Comparison of ENCODE assay signal across 16 cellular contexts in genomic region chr14:99264691-99265090, GRCh38. TPM values are rescaled to one million over a fixed set of nuclear protein-coding genes. Genes with fewer than 3 reads are reported as not detected.
DNase-seq lines count a peak whose midpoint lies in the region; ATAC-seq and TF ChIP-seq lines count a peak whose summit lies in the region.
"Had no signal": no experiment of that assay in that cellular context is flagged by ENCODE, and none has a peak within 500 bp of the region (broad histone marks: within the 10 kb centered on the region; RNA-seq: fewer than 3 reads in every experiment).

No MANE protein-coding gene starts in this region.

- H3K27me3 ChIP-seq in CD4-positive, alpha-beta memory T cell (ENCODE audit: insufficient read depth, low read length), result no peaks in the 10 kb centered on the region
- peaks cover 0 to 3% of the 10 kb centered on the region in 2 donors for H3K27me3 ChIP-seq in Peyer's patch
- H3K27me3 ChIP-seq in Caco-2 (replicated peaks; ENCODE audit: control insufficient read depth, insufficient read depth, low read length), result peaks cover 1% of the 10 kb centered on the region

- ATAC-seq in activated naive CD8-positive, alpha-beta T cell treated with anti-CD3 and anti-CD28 coated beads, Interleukin-2, amount 50 U/mL, for 24 hours, result no peak
- no peak for ATAC-seq in natural killer cell treated with Interleukin-12 subunit alpha and Interleukin-12 subunit beta and Interleukin-15 and Interleukin-18, amount 100 ng/mL, for 72 hours
- ATAC-seq in left cardiac atrium, result no peak
- ATAC-seq: lower lobe of right lung, right lobe of liver had no signal

- no peak for TF ChIP-seq CTCF in Peyer's patch (IDR thresholded peaks at IDR 0.05)
- TF ChIP-seq CTCF in Caco-2 (IDR thresholded peaks at IDR 0.05; ENCODE audit: insufficient read depth in 1 of 2, low read depth in 1 of 2, low read length in 1 of 2, severe bottlenecking in 1 of 2, unreplicated experiment in 1 of 2), result no peak

- intact Hi-C loops in CD4-positive, alpha-beta memory T cell (cut with micrococcal nuclease), result loop anchor here (5.0 kb wide), 1 partner anchor 332 kb away; no protein-coding TSS in a partner anchor
- intact Hi-C loops in left cardiac atrium (cut with DNase I) (no loop called here), Caco-2 (cut with micrococcal nuclease; ENCODE audit: unreplicated experiment) (loop anchor here (5.0 kb wide), 1 partner anchor 62 kb away; no protein-coding TSS in a partner anchor)

- H3K36me3 ChIP-seq in CD4-positive, alpha-beta memory T cell (ENCODE audit: insufficient read depth, low read length), result peaks cover 6% of the 10 kb centered on the region
- no peaks in the 10 kb centered on the region for H3K36me3 ChIP-seq in Peyer's patch
- H3K36me3 ChIP-seq in Caco-2 (ENCODE audit: control insufficient read depth, insufficient read depth, low read length), result no peaks in the 10 kb centered on the region
- H3K36me3 ChIP-seq: brain microvascular endothelial cell, lower lobe of right lung, right lobe of liver had no signal

- H3K4me1 ChIP-seq in CD4-positive, alpha-beta memory T cell (ENCODE audit: insufficient read depth, low read length), result peaks cover 72% of the 10 kb centered on the region
- no peaks in the 10 kb centered on the region for H3K4me1 ChIP-seq in Peyer's patch
- H3K4me1 ChIP-seq in Caco-2, result no peaks in the 10 kb centered on the region
- H3K4me1 ChIP-seq: right lobe of liver had no signal

- no TSS peak for BruUV-seq in Caco-2 (replicated peaks; lab: Mats Ljungman, UMichigan)

- H3K9me3 Mint-ChIP-seq in CD4-positive, alpha-beta memory T cell, result peaks cover 0 to 9% (median 0%) of the 10 kb centered on the region in 8 donors
- H3K9me3 Mint-ChIP-seq in activated naive CD8-positive, alpha-beta T cell treated with anti-CD3 and anti-CD28 coated beads, Interleukin-2, amount 50 U/mL, for 24 hours, result no peaks in the 10 kb centered on the region
- no peaks in the 10 kb centered on the region for H3K9me3 Mint-ChIP-seq in natural killer cell treated with Interleukin-12 subunit alpha and Interleukin-12 subunit beta and Interleukin-15 and Interleukin-18, amount 100 ng/mL, for 72 hours
- H3K9me3 Mint-ChIP-seq in Caco-2 (ENCODE audit: unreplicated experiment), result no peaks in the 10 kb centered on the region

- peak in 3 of 5 donors; percentile 17 to 45 (median 29) for DNase-seq in CD4-positive, alpha-beta memory T cell
- DNase-seq in Peyer's patch (peak in 1 of 3 donors; percentile 43), left cardiac atrium (no peak), Caco-2 (no peak), dedifferentiated amniotic fluid mesenchymal stem cell (ENCODE audit: extremely low spot score) (no peak)
- DNase-seq in activated naive CD8-positive, alpha-beta T cell treated with anti-CD3 and anti-CD28 coated beads, Interleukin-2, amount 50 U/mL, for 24 hours, result peak; percentile 11
- no peak for DNase-seq in natural killer cell treated with Interleukin-12 subunit alpha and Interleukin-12 subunit beta and Interleukin-15 and Interleukin-18, amount 100 ng/mL, for 72 hours (ENCODE audit: low spot score)
- DNase-seq: brain microvascular endothelial cell; C1 segment of cervical spinal cord; EL; foreskin melanocyte; lower lobe of right lung; NCI-H187 treated with DMSO at 0.1 percent for 48 hours; NCI-H524 treated with DMSO at 0.1 percent for 48 hours; right lobe of liver; stimulated activated naive CD4-positive, alpha-beta T cell had no signal

- no peaks in the 10 kb centered on the region for H3K9me3 ChIP-seq in CD4-positive, alpha-beta memory T cell (ENCODE audit: control insufficient read depth in 1 of 2, low read length in 2 of 2)
- H3K9me3 ChIP-seq in Peyer's patch (no peaks in the 10 kb centered on the region), Caco-2 (no peaks in the 10 kb centered on the region)
- H3K9me3 ChIP-seq: lower lobe of right lung, right lobe of liver had no signal

- POLR2A ChIA-PET in CD4-positive, alpha-beta memory T cell (lab: Charles Lee; ENCODE audit: partially characterized antibody), result interaction anchor here (0.8 to 66.7 kb wide), 8 partner anchors 7 to 1661 kb away, joined by 4 to 6015 read pairs (median 164); partner anchors contain the start of gene BCL11B
- POLR2A ChIA-PET in Caco-2 (lab: Charles Lee), result no interaction called here

- H3K27ac ChIP-seq in CD4-positive, alpha-beta memory T cell (ENCODE audit: low read depth, low read length), result peak overlapping the region; percentile 98
- H3K27ac ChIP-seq in Peyer's patch, result peak overlapping the region; percentile 52 to 80 (median 62)
- H3K27ac ChIP-seq: brain microvascular endothelial cell, lower lobe of right lung, right lobe of liver had no signal

- H3K4me3 ChIP-seq in CD4-positive, alpha-beta memory T cell (ENCODE audit: low read length in 2 of 2), result peak overlapping the region; percentile 6 to 91
- H3K4me3 ChIP-seq in Peyer's patch (peak overlapping the region in 1 of 4 donors; percentile 22), Caco-2 (ENCODE audit: low read depth, low read length) (no peak overlapping the region)
- H3K4me3 ChIP-seq: lower lobe of right lung, right lobe of liver had no signal

- CTCF ChIA-PET in CD4-positive, alpha-beta memory T cell (lab: Charles Lee; ENCODE audit: partially characterized antibody), result interaction anchor here (1.0 to 11.0 kb wide), 13 partner anchors 10 to 1287 kb away, joined by 3 to 270 read pairs (median 15); no protein-coding TSS in a partner anchor
- CTCF ChIA-PET in Caco-2 (lab: Charles Lee), result no interaction called here

- H3K4me1 Mint-ChIP-seq in CD4-positive, alpha-beta memory T cell, result peaks cover 53 to 85% (median 71%) of the 10 kb centered on the region in 4 donors
- peaks cover 85% of the 10 kb centered on the region for H3K4me1 Mint-ChIP-seq in activated naive CD8-positive, alpha-beta T cell treated with anti-CD3 and anti-CD28 coated beads, Interleukin-2, amount 50 U/mL, for 24 hours
- H3K4me1 Mint-ChIP-seq in natural killer cell treated with Interleukin-12 subunit alpha and Interleukin-12 subunit beta and Interleukin-15 and Interleukin-18, amount 100 ng/mL, for 72 hours (ENCODE audit: low read depth in 2 of 2), result peaks cover 81 to 93% of the 10 kb centered on the region in 2 donors
- H3K4me1 Mint-ChIP-seq in Caco-2 (ENCODE audit: low read depth, unreplicated experiment), result peaks cover 6% of the 10 kb centered on the region

- no peaks in the 10 kb centered on the region for H3K27me3 Mint-ChIP-seq in CD4-positive, alpha-beta memory T cell
- peaks cover 2% of the 10 kb centered on the region for H3K27me3 Mint-ChIP-seq in activated naive CD8-positive, alpha-beta T cell treated with anti-CD3 and anti-CD28 coated beads, Interleukin-2, amount 50 U/mL, for 24 hours
- H3K27me3 Mint-ChIP-seq in natural killer cell treated with Interleukin-12 subunit alpha and Interleukin-12 subunit beta and Interleukin-15 and Interleukin-18, amount 100 ng/mL, for 72 hours, result no peaks in the 10 kb centered on the region
- peaks cover 38% of the 10 kb centered on the region for H3K27me3 Mint-ChIP-seq in Caco-2 (ENCODE audit: insufficient read depth, unreplicated experiment)

- H3K36me3 Mint-ChIP-seq in CD4-positive, alpha-beta memory T cell, result peaks cover 71 to 78% of the 10 kb centered on the region in 2 donors
- H3K36me3 Mint-ChIP-seq in activated naive CD8-positive, alpha-beta T cell treated with anti-CD3 and anti-CD28 coated beads, Interleukin-2, amount 50 U/mL, for 24 hours (ENCODE audit: low read depth), result peaks cover 23% of the 10 kb centered on the region
- no peaks in the 10 kb centered on the region for H3K36me3 Mint-ChIP-seq in natural killer cell treated with Interleukin-12 subunit alpha and Interleukin-12 subunit beta and Interleukin-15 and Interleukin-18, amount 100 ng/mL, for 72 hours
- H3K36me3 Mint-ChIP-seq in Caco-2 (ENCODE audit: insufficient read depth, unreplicated experiment), result no peaks in the 10 kb centered on the region

- peak overlapping the region; percentile 94 to 100 (median 98) for H3K4me3 Mint-ChIP-seq in CD4-positive, alpha-beta memory T cell
- peak overlapping the region; percentile 85 for H3K4me3 Mint-ChIP-seq in activated naive CD8-positive, alpha-beta T cell treated with anti-CD3 and anti-CD28 coated beads, Interleukin-2, amount 50 U/mL, for 24 hours
- H3K4me3 Mint-ChIP-seq in natural killer cell treated with Interleukin-12 subunit alpha and Interleukin-12 subunit beta and Interleukin-15 and Interleukin-18, amount 100 ng/mL, for 72 hours, result peak overlapping the region; percentile 95
- no peak overlapping the region for H3K4me3 Mint-ChIP-seq in Caco-2 (ENCODE audit: unreplicated experiment)

- H3K27ac Mint-ChIP-seq in CD4-positive, alpha-beta memory T cell, result peak overlapping the region; percentile 99 to 100 (median 100)
- peak overlapping the region; percentile 94 for H3K27ac Mint-ChIP-seq in activated naive CD8-positive, alpha-beta T cell treated with anti-CD3 and anti-CD28 coated beads, Interleukin-2, amount 50 U/mL, for 24 hours
- H3K27ac Mint-ChIP-seq in natural killer cell treated with Interleukin-12 subunit alpha and Interleukin-12 subunit beta and Interleukin-15 and Interleukin-18, amount 100 ng/mL, for 72 hours, result peak overlapping the region; percentile 89 to 98
- H3K27ac Mint-ChIP-seq in Caco-2 (ENCODE audit: unreplicated experiment), result no peak overlapping the region

- no peak for TF ChIP-seq POLR2A in Peyer's patch (IDR thresholded peaks at IDR 0.05)

RNA-seq across cellular contexts. Expression of gene BCL11B, which starts 7.3 kb away (rescaled TPM):
- 100 to 1,000 TPM; 163 to 165 TPM for total RNA-seq in CD4-positive, alpha-beta memory T cell
- 10 to 100 TPM in 1 of 2 donors, 1 to 10 TPM in 1; 2.6 to 11.6 TPM for polyA plus RNA-seq in CD4-positive, alpha-beta memory T cell
- total RNA-seq in Peyer's patch (10 to 100 TPM in 2 of 4 donors, 1 to 10 TPM in 2; 7.7 to 10.2 (median 10.0) TPM), left cardiac atrium (under 1 TPM; 0.29 to 0.59 TPM), Caco-2 (2022) (0.05 TPM in 1 of 2 replicates, not detected in the other)
- 10 to 100 TPM; 12.9 to 27.6 TPM for total RNA-seq in natural killer cell treated with Interleukin-12 subunit alpha and Interleukin-12 subunit beta and Interleukin-15 and Interleukin-18, amount 100 ng/mL, for 72 hours

Comparison
In these comparisons a context has a peak if more than half of its experiments do, and no peak if none do; other contexts are left out.
1. DNase-seq: peak in CD4-positive, alpha-beta memory T cell (3 of 5) and activated naive CD8-positive, alpha-beta T cell treated with anti-CD3 and anti-CD28 coated beads, Interleukin-2, amount 50 U/mL, for 24 hours (single experiment); none in natural killer cell treated with Interleukin-12 subunit alpha and Interleukin-12 subunit beta and Interleukin-15 and Interleukin-18, amount 100 ng/mL, for 72 hours (single experiment), left cardiac atrium (single experiment), Caco-2 (0 of 2) and dedifferentiated amniotic fluid mesenchymal stem cell (single experiment).
2. RNA of gene BCL11B, which starts 7.3 kb away (total RNA-seq): 163 to 165 TPM in CD4-positive, alpha-beta memory T cell; 12.9 to 27.6 TPM in natural killer cell treated with Interleukin-12 subunit alpha and Interleukin-12 subunit beta and Interleukin-15 and Interleukin-18, amount 100 ng/mL, for 72 hours, 7.7 to 10.2 TPM in Peyer's patch, 0.29 to 0.59 TPM in left cardiac atrium and 0.05 TPM in Caco-2; every median in the first group is over 4 times any median in the second.
3. intact Hi-C loops: an anchor here in CD4-positive, alpha-beta memory T cell (5.0 kb wide) and Caco-2 (5.0 kb wide); none called in left cardiac atrium.